Comparison of ENCODE assay signal across 9 cellular contexts in the genomic region with DNA sequence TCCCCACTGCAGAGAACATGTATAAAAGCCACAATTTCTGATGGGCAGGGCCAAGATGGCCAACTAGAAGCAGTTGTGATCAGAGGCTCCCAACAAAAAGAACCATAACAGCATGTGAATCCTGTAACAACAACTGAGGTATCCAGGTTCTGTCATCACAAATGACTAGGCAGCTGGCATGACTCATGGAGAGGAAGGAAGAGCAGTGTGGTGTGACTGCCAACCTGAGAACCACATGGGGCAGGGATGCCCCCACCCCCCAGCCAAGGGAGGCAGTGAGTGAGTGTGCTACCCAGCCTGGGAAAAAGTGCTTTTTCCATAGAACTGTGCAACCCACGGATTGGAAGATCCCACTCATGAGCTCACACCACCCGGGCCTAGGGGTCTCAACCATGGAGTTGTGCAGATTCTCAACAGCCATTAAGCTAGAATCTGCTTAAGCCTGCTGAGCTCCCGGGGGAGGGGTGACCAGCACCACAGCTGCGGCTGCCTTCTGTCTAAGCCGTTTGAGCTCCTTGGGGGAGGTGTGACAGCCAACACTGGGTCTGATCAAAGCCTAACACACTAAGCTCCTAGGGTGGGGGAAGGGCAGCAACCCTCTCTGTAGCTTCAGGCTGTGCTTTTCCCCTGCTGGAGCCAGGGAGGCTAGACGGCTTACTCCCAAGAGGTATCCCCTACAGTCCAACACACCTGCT.
DNase-seq lines count a peak whose midpoint lies in the region; ATAC-seq lines count a peak whose summit lies in the region.
"Had no signal": no experiment of that assay in that cellular context is flagged by ENCODE, and none has a peak within 500 bp of the region (broad histone marks: within the 10 kb centered on the region; RNA-seq: fewer than 3 reads in every experiment).

No MANE protein-coding gene starts in this region.

- H3K27ac Mint-ChIP-seq in activated naive CD4-positive, alpha-beta T cell treated with anti-CD3 and anti-CD28 coated beads, Interleukin-2, amount 50 U/mL, for 72 hours, result peak overlapping the region in 1 of 2 donors; percentile 77

- peaks cover 34 to 50% of the 10 kb centered on the region in 2 donors for H3K36me3 Mint-ChIP-seq in activated naive CD4-positive, alpha-beta T cell treated with anti-CD3 and anti-CD28 coated beads, Interleukin-2, amount 50 U/mL, for 72 hours

- ATAC-seq in GM21619 (IDR thresholded peaks at IDR 0.05; ENCODE audit: unreplicated experiment), result peak; percentile 60
- ATAC-seq in activated naive CD4-positive, alpha-beta T cell treated with anti-CD3 and anti-CD28 coated beads, Interleukin-2, amount 50 U/mL, for 72 hours, result peak; percentile 96 to 97
- no peak for ATAC-seq in GM18519 (IDR thresholded peaks at IDR 0.05; ENCODE audit: low FRiP score, unreplicated experiment)
- ATAC-seq in HG02623 (IDR thresholded peaks at IDR 0.05; ENCODE audit: unreplicated experiment), result no peak

- DNase-seq in NCI-H82 treated with DMSO at 0.1 percent for 48 hours (lab: John Stamatoyannopoulos, UW; ENCODE audit: unreplicated experiment) (peak; percentile 97), H4 (ENCODE audit: low spot score) (no peak), NCI-H2029 (lab: John Stamatoyannopoulos, UW) (no peak)
- peak; percentile 32 to 58 for DNase-seq in activated naive CD4-positive, alpha-beta T cell treated with anti-CD3 and anti-CD28 coated beads, Interleukin-2, amount 50 U/mL, for 72 hours (ENCODE audit: low spot score in 2 of 2)
- peak; percentile 4 to 13 for DNase-seq in stimulated activated CD4-positive, alpha-beta T cell treated with anti-CD3 and anti-CD28 coated beads, Interleukin-2, amount 100 ng/mL, for 48 hours
- DNase-seq: amniotic stem cell had no signal

- H3K9me3 Mint-ChIP-seq in activated naive CD4-positive, alpha-beta T cell treated with anti-CD3 and anti-CD28 coated beads, Interleukin-2, amount 50 U/mL, for 72 hours, result peaks cover 28 to 30% of the 10 kb centered on the region in 2 donors

Comparison
In these comparisons a context has a peak if more than half of its experiments do, and no peak if none do; other contexts are left out.
1. ATAC-seq: peak in GM21619 (single experiment) and activated naive CD4-positive, alpha-beta T cell treated with anti-CD3 and anti-CD28 coated beads, Interleukin-2, amount 50 U/mL, for 72 hours (2 of 2); none in GM18519 (single experiment) and HG02623 (single experiment).
2. DNase-seq: peak in NCI-H82 treated with DMSO at 0.1 percent for 48 hours (single experiment), activated naive CD4-positive, alpha-beta T cell treated with anti-CD3 and anti-CD28 coated beads, Interleukin-2, amount 50 U/mL, for 72 hours (2 of 2) and stimulated activated CD4-positive, alpha-beta T cell treated with anti-CD3 and anti-CD28 coated beads, Interleukin-2, amount 100 ng/mL, for 48 hours (2 of 2); none in H4 (single experiment) and NCI-H2029 (single experiment).